1 cellular context compared by ENCODE assay signal in the genomic region with DNA sequence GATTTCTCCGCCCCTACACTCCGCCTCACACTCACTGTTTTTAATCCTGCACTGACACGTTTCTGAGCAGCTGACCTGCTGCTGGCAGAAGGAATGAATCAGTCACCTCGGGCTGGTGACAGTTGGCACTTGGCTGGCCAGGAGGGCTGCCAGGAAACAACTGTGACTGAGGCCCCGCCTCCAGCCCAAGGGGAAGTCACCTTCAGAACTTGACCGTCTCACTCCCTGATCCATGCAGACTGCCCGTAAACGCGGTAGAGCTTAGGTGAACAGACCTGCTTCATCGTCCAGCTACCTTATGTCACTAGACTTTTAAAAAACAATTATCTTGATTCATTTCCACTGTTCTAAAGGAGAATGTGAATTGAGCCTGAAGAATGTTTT.
TF ChIP-seq lines count a peak whose summit lies in the region.

No MANE protein-coding gene starts in this region.

TF ChIP-seq in IMR-90, 13 proteins besides CTCF, POLR2A, EP300 and RAD21 (continued from another document):
- TF ChIP-seq, protein P1, sequence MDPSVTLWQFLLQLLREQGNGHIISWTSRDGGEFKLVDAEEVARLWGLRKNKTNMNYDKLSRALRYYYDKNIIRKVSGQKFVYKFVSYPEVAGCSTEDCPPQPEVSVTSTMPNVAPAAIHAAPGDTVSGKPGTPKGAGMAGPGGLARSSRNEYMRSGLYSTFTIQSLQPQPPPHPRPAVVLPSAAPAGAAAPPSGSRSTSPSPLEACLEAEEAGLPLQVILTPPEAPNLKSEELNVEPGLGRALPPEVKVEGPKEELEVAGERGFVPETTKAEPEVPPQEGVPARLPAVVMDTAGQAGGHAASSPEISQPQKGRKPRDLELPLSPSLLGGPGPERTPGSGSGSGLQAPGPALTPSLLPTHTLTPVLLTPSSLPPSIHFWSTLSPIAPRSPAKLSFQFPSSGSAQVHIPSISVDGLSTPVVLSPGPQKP (IDR thresholded peaks at IDR 0.05; ENCODE audit: borderline replicate concordance, low read depth, low read length) = no peak
- TF ChIP-seq MAZ (IDR thresholded peaks at IDR 0.05; ENCODE audit: borderline replicate concordance, low read depth, low read length) (no peak), FOS (IDR thresholded peaks at IDR 0.05; ENCODE audit: low read depth, low read length) (no peak)
